13 cellular contexts compared by ENCODE assay signal in the genomic region with DNA sequence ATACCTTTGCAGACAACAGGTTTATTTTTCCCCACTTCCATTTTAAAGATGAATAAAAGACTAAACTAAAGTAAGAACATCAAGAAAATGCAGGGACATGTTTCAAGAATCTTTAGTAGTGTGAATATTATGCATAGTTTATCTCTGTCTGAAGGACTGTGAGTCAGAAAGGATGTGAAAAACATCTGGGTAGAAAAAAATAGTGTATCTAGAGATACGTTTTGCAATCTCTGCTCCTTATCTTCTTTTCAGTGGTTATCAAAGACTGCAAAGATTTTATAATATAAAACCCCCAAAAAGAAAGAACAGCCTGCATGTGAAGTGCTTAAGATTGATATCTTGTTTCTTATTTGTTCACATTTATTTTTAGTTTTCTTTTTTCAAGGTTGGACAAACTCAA.
DNase-seq lines count a peak whose midpoint lies in the region; ATAC-seq, FAIRE-seq and TF ChIP-seq lines count a peak whose summit lies in the region.
"Had no signal": no experiment of that assay in that cellular context is flagged by ENCODE, and none has a peak within 500 bp of the region (broad histone marks: within the 10 kb centered on the region; RNA-seq: fewer than 3 reads in every experiment).

No MANE protein-coding gene starts in this region.

- H3K9ac ChIP-seq in GM23248, result peak overlapping the region; percentile 2; the same call in 1 of the 2 replicates
- H3K9ac ChIP-seq in K562 (ENCODE audit: insufficient read depth in 1 of 2, low read depth in 2 of 2, low read length in 2 of 2), result no peak overlapping the region
- peak overlapping the region; percentile 39 for H3K9ac ChIP-seq in mesenchymal stem cell (ENCODE audit: low read length)

- ATAC-seq in K562 (no peak), HG02870 (IDR thresholded peaks at IDR 0.05; ENCODE audit: unreplicated experiment) (no peak), HG03139 (IDR thresholded peaks at IDR 0.05; ENCODE audit: unreplicated experiment) (no peak)
- ATAC-seq: Panc1 had no signal

- intact Hi-C loops in K562 (cut with micrococcal nuclease), result no loop called here

- no peak overlapping the region for H2BK120ac ChIP-seq in mesenchymal stem cell (ENCODE audit: low read depth, low read length)

- no peak overlapping the region for H4K8ac ChIP-seq in mesenchymal stem cell (ENCODE audit: low read length)

- POLR2A ChIA-PET in BJ (lab: Charles Lee), result no interaction called here
- POLR2A ChIA-PET in K562 (lab: Yijun Ruan, JAX), result no interaction called here

- no peak for FAIRE-seq in K562 (lab: Jason Lieb, UNC)

- H4K20me1 ChIP-seq in GM23248 (ENCODE audit: insufficient read depth) (no peaks in the 10 kb centered on the region), K562 (replicated peaks; ENCODE audit: control insufficient read depth, insufficient read depth, low read length) (no peaks in the 10 kb centered on the region)

- CTCF ChIA-PET in BJ (lab: Yijun Ruan, JAX), result no interaction called here
- CTCF ChIA-PET in K562 (lab: Yijun Ruan, JAX; ENCODE audit: low intra/inter-chr PET ratio), result no interaction called here

- H3F3A ChIP-seq in GM23248 (ENCODE audit: insufficient read depth), result peaks cover 21% of the 10 kb centered on the region

- H4K91ac ChIP-seq in mesenchymal stem cell (ENCODE audit: low read length), result no peak overlapping the region

- 0% methylated on average over 1 of the region's 1 CpG for WGBS in GM23248 (ENCODE audit: low coverage in 1 of 2, low lambda C conversion rate in 2 of 2, missing lambda C conversion rate in 2 of 2), 2 experiments
- 0% methylated on average over 1 of the region's 1 CpG for WGBS in K562 (ENCODE audit: insufficient coverage, low coverage, missing lambda C conversion rate)
- no CpG with 5 or more reads among the region's 1 CpG for WGBS in mesenchymal stem cell

- no peak overlapping the region for H3K14ac ChIP-seq in mesenchymal stem cell (ENCODE audit: low read length in 2 of 2)

- no peak overlapping the region for H2AK5ac ChIP-seq in mesenchymal stem cell (ENCODE audit: low read length, severe bottlenecking)

- H3K4me1 ChIP-seq in GM23248 (ENCODE audit: insufficient read depth) (peaks cover 32% of the 10 kb centered on the region), K562 (replicated peaks in 1 of 2; ENCODE audit: control insufficient read depth in 2 of 2, insufficient read depth in 2 of 2, low read length in 2 of 2) (no peaks in the 10 kb centered on the region; a peak in 1 of 5 replicates), mesenchymal stem cell (ENCODE audit: control insufficient read depth, insufficient read depth, low read depth, low read length) (no peaks in the 10 kb centered on the region)
- H3K4me1 ChIP-seq: ascending aorta had no signal

- no peaks in the 10 kb centered on the region for H3K79me1 ChIP-seq in mesenchymal stem cell (replicated peaks; ENCODE audit: low read length, poor library complexity, severe bottlenecking)

- H3K4me2 ChIP-seq in GM23248 (ENCODE audit: unreplicated experiment) (peak overlapping the region; percentile 80), K562 (ENCODE audit: insufficient read depth, low read length) (no peak overlapping the region), mesenchymal stem cell (ENCODE audit: low read length, poor library complexity, severe bottlenecking) (no peak overlapping the region)

- no peaks in the 10 kb centered on the region for H3K9me1 ChIP-seq in K562 (ENCODE audit: control insufficient read depth, insufficient read depth, low read length)

- TF ChIP-seq POLR2A in K562 (conservative IDR thresholded peaks at IDR 0.05), result no peak

- no peaks in the 10 kb centered on the region for H3K9me2 ChIP-seq in GM23248 (ENCODE audit: insufficient read depth)

- H3K18ac ChIP-seq in mesenchymal stem cell (ENCODE audit: low read depth in 1 of 2, low read length in 2 of 2), result no peak overlapping the region

- H3K27me3 ChIP-seq in BJ (ENCODE audit: control insufficient read depth, insufficient read depth, low read length), result no peaks in the 10 kb centered on the region
- H3K27me3 ChIP-seq in GM23248 (replicated peaks; ENCODE audit: insufficient read depth), result no peaks in the 10 kb centered on the region
- H3K27me3 ChIP-seq in K562 (ENCODE audit: control insufficient read depth in 2 of 2, insufficient read depth in 2 of 2, low read length in 2 of 2), result no peaks in the 10 kb centered on the region
- no peaks in the 10 kb centered on the region for H3K27me3 ChIP-seq in mesenchymal stem cell (ENCODE audit: control insufficient read depth in 1 of 2, insufficient read depth in 1 of 2, low read length in 2 of 2)
- H3K27me3 ChIP-seq: ascending aorta, suprapubic skin had no signal

- no peak overlapping the region for H3K4ac ChIP-seq in mesenchymal stem cell (ENCODE audit: low read depth in 1 of 2, low read length in 2 of 2)

- H2BK5ac ChIP-seq in mesenchymal stem cell (ENCODE audit: low read depth, low read length, poor library complexity, severe bottlenecking), result no peak overlapping the region

- no TSS peak for BruUV-seq in K562 (replicated peaks; lab: Mats Ljungman, UMichigan)

- peak overlapping the region; percentile 51 for H3K27ac ChIP-seq in GM23248
- H3K27ac ChIP-seq in K562 (ENCODE audit: extremely low read depth, low read depth, low read length), result no peak overlapping the region
- H3K27ac ChIP-seq in mesenchymal stem cell (ENCODE audit: low read length, poor library complexity, severe bottlenecking), result no peak overlapping the region
- H3K27ac ChIP-seq: ascending aorta, suprapubic skin had no signal

- peak overlapping the region; percentile 1; the same call in 1 of the 2 replicates for H2AFZ ChIP-seq in GM23248
- H2AFZ ChIP-seq in K562 (ENCODE audit: low read depth, low read length), result no peak overlapping the region
- no peak overlapping the region for H2AFZ ChIP-seq in mesenchymal stem cell (ENCODE audit: low read depth, low read length)

- no peak for TF ChIP-seq RAD21 in K562 (CRISPR knock-in tag; conservative IDR thresholded peaks at IDR 0.05 in 1 of 2, IDR thresholded peaks at IDR 0.05 in 1 of 2)

- TF ChIP-seq CTCF in BJ (IDR thresholded peaks at IDR 0.05; ENCODE audit: insufficient read depth, low read depth, low read length) (no peak), K562 (IDR thresholded peaks at IDR 0.05 in 2 of 3, conservative IDR thresholded peaks at IDR 0.05 in 1 of 3; ENCODE audit: insufficient read depth in 2 of 3, low read depth in 1 of 3, low read length in 3 of 3) (no peak)

- in situ Hi-C loops in GM23248 (cut with MboI) (no loop called here), K562 (cut with MboI) (no loop called here)

- H2BK12ac ChIP-seq in mesenchymal stem cell (ENCODE audit: low read length in 2 of 2), result no peak overlapping the region

- H3K79me2 ChIP-seq in GM23248 (ENCODE audit: insufficient read depth), result no peaks in the 10 kb centered on the region
- no peaks in the 10 kb centered on the region for H3K79me2 ChIP-seq in K562 (ENCODE audit: control insufficient read depth, insufficient read depth, low read length)

- no peak overlapping the region for H2BK15ac ChIP-seq in mesenchymal stem cell (ENCODE audit: low read depth, poor library complexity, severe bottlenecking)

- H3K36me3 ChIP-seq in BJ (ENCODE audit: control insufficient read depth, insufficient read depth, low read length) (no peaks in the 10 kb centered on the region), GM23248 (ENCODE audit: low read depth) (no peaks in the 10 kb centered on the region), K562 (ENCODE audit: control insufficient read depth, insufficient read depth, low read length) (no peaks in the 10 kb centered on the region), mesenchymal stem cell (ENCODE audit: control insufficient read depth in 1 of 2, insufficient read depth in 2 of 2, low read depth in 1 of 2, low read length in 2 of 2) (no peaks in the 10 kb centered on the region)
- H3K36me3 ChIP-seq: ascending aorta, suprapubic skin had no signal

- TF ChIP-seq EP300 in K562 (IDR thresholded peaks at IDR 0.05; ENCODE audit: low read length), result no peak

- DNase-seq in BJ (ENCODE audit: low read depth) (peak; percentile 24), GM23248 (peak; percentile 64), K562 (ENCODE audit: extremely low read depth in 1 of 4, low spot score in 3 of 4) (no peak), mesenchymal stem cell (peak; percentile 55), SHP77 treated with DMSO at 0.1 percent for 48 hours (lab: John Stamatoyannopoulos, UW) (no peak), NCI-H2029 (lab: John Stamatoyannopoulos, UW) (no peak)
- DNase-seq: midbrain, T-helper 9 cell had no signal

- H3K4me3 ChIP-seq in BJ (ENCODE audit: low read depth, low read length) (no peak overlapping the region), GM23248 (peak overlapping the region; percentile 60), K562 (no peak overlapping the region), mesenchymal stem cell (ENCODE audit: insufficient read depth in 1 of 2, low read depth in 1 of 2, low read length in 2 of 2) (peak overlapping the region in 1 of 2 experiments; percentile 49)
- H3K4me3 ChIP-seq: ascending aorta, suprapubic skin had no signal

- no peak overlapping the region for H3K23ac ChIP-seq in mesenchymal stem cell (ENCODE audit: low read length in 2 of 2)

- H3K9me3 ChIP-seq in GM23248 (ENCODE audit: low read depth) (no peaks in the 10 kb centered on the region), K562 (replicated peaks; ENCODE audit: control insufficient read depth, insufficient read depth, low read depth, low read length) (no peaks in the 10 kb centered on the region), mesenchymal stem cell (ENCODE audit: control insufficient read depth, low read length) (no peaks in the 10 kb centered on the region)
- H3K9me3 ChIP-seq: ascending aorta, suprapubic skin had no signal

TF ChIP-seq in K562, 482 proteins besides CTCF, POLR2A, EP300 and RAD21 (continues in another document):
- no peak for TF ChIP-seq ZNF324 (CRISPR knock-in tag; IDR thresholded peaks at IDR 0.05)
- TF ChIP-seq ZFP1 (CRISPR knock-in tag; IDR thresholded peaks at IDR 0.05), result peak; percentile 61; the same call in 1 of the 2 replicates
- no peak for TF ChIP-seq CEBPG (CRISPR knock-in tag; IDR thresholded peaks at IDR 0.05)
- TF ChIP-seq CEBPG (tag; conservative IDR thresholded peaks at IDR 0.05 in 1 of 2, IDR thresholded peaks at IDR 0.05 in 1 of 2), result peak in 1 of 2 experiments; percentile 51; a peak in 2 of 4 replicates
- TF ChIP-seq, protein P1, sequence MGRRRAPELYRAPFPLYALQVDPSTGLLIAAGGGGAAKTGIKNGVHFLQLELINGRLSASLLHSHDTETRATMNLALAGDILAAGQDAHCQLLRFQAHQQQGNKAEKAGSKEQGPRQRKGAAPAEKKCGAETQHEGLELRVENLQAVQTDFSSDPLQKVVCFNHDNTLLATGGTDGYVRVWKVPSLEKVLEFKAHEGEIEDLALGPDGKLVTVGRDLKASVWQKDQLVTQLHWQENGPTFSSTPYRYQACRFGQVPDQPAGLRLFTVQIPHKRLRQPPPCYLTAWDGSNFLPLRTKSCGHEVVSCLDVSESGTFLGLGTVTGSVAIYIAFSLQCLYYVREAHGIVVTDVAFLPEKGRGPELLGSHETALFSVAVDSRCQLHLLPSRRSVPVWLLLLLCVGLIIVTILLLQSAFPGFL (CRISPR knock-in tag; IDR thresholded peaks at IDR 0.05), result no peak
- TF ChIP-seq FOSL1 (tag; conservative IDR thresholded peaks at IDR 0.05), result peak; percentile 55; the same call in 1 of the 2 replicates
- peak in 1 of 2 experiments; percentile 43; a peak in 1 of 4 replicates for TF ChIP-seq RCOR1 (IDR thresholded peaks at IDR 0.05; ENCODE audit: borderline replicate concordance in 1 of 2, low read depth in 2 of 2, low read length in 2 of 2)

Comparison
In these comparisons a context has a peak if more than half of its experiments do, and no peak if none do; other contexts are left out.
1. DNase-seq: peak in BJ (single experiment), GM23248 (single experiment) and mesenchymal stem cell (single experiment); none in K562 (0 of 4), SHP77 treated with DMSO at 0.1 percent for 48 hours (single experiment) and NCI-H2029 (single experiment).
2. H3K9ac ChIP-seq: peak in GM23248 (single experiment) and mesenchymal stem cell (single experiment); none in K562 (0 of 2).